In the genomic region with DNA sequence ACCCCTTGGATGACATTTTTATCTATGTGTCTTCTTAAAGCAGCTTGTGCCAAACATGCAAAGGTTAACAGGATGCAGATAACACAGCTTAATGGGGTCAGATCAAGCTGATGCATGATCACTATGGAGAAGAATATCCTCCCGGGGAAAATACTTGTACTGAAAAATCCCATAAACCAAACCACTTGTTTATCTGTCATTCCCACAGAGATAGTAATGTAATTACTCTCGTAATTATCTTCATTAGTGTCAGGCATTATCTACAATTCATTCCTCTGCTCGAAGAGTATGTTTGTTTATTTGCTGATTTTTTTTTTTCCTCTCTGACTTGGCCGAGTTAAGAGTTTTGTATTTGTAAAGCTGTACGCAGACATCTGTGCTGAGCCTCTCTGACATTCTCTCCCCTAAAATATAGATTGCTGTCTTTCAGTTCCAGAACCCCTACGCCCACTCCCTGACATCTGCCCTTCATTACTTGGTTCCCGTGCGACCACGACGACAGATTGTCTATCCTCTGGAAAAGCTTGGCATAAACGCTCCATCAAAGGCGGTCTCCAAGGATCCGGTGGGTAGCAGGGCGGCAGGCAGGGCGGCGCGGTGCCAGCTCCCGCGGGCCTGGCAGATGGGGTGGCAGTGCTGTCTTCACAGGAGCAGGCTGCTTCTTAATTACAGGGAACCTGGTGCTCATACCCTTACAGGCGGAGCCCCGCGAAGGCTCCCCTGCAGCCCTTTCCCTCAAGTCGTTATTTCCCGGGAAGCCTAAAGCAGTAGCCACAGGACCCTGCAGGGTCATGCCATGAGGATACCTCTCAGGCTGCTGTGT, we compare ENCODE assay signal across 21 cellular contexts.
DNase-seq lines count a peak whose midpoint lies in the region; ATAC-seq and TF ChIP-seq lines count a peak whose summit lies in the region.
"Had no signal": no experiment of that assay in that cellular context is flagged by ENCODE, and none has a peak within 500 bp of the region (broad histone marks: within the 10 kb centered on the region; RNA-seq: fewer than 3 reads in every experiment).

No MANE protein-coding gene starts in this region.

- TF ChIP-seq CTCF in glutamatergic neuron (IDR thresholded peaks at IDR 0.05; ENCODE audit: partially characterized antibody, unreplicated experiment): no peak

- peaks cover 5% of the 10 kb centered on the region for H3K27me3 Mint-ChIP-seq in glutamatergic neuron (ENCODE audit: unreplicated experiment)

- peak overlapping the region; percentile 93 for H3K27ac Mint-ChIP-seq in glutamatergic neuron (ENCODE audit: unreplicated experiment)
- H3K27ac Mint-ChIP-seq: activated CD8-positive, alpha-beta T cell treated with anti-CD3 and anti-CD28 coated beads, Interleukin-2, amount 10 ng/mL, durations not matched to agents 7 days and 5 days; activated T-helper 17 cell treated with anti-CD3 and anti-CD28 coated beads, Interleukin-2, amount 50 U/mL, for 72 hours had no signal

- peak overlapping the region; percentile 70 for H3K4me3 Mint-ChIP-seq in glutamatergic neuron (ENCODE audit: unreplicated experiment)
- H3K4me3 Mint-ChIP-seq: activated CD8-positive, alpha-beta T cell treated with anti-CD3 and anti-CD28 coated beads, Interleukin-2, amount 10 ng/mL, durations not matched to agents 7 days and 5 days; activated T-helper 17 cell treated with anti-CD3 and anti-CD28 coated beads, Interleukin-2, amount 50 U/mL, for 72 hours had no signal

- H3K36me3 ChIP-seq in MG63: no peaks in the 10 kb centered on the region
- H3K36me3 ChIP-seq: ascending aorta, esophagus squamous epithelium, right lobe of liver had no signal

- H3K9me3 ChIP-seq in MG63: no peaks in the 10 kb centered on the region
- H3K9me3 ChIP-seq: ascending aorta, esophagus squamous epithelium, mucosa of descending colon, right lobe of liver had no signal

- H3K4me3 ChIP-seq in MG63: no peak overlapping the region
- H3K4me3 ChIP-seq: ascending aorta, esophagus squamous epithelium, mucosa of descending colon, right lobe of liver had no signal

- peaks cover 1% of the 10 kb centered on the region for H3K9me3 Mint-ChIP-seq in glutamatergic neuron (ENCODE audit: unreplicated experiment)
- H3K9me3 Mint-ChIP-seq: activated T-helper 17 cell treated with anti-CD3 and anti-CD28 coated beads, Interleukin-2, amount 50 U/mL, for 72 hours had no signal

- no peaks in the 10 kb centered on the region for H3K27me3 ChIP-seq in MG63
- H3K27me3 ChIP-seq: ascending aorta, right lobe of liver had no signal

- peak; percentile 28 for DNase-seq in ELF-1 (ENCODE audit: low read depth, low spot score)
- DNase-seq in NCI-H1694 treated with DMSO at 0.1 percent for 48 hours (lab: John Stamatoyannopoulos, UW): peak; percentile 99
- peak; percentile 28 for DNase-seq in RPMI7951 (ENCODE audit: low read depth)
- peak; percentile 35 for DNase-seq in glutamatergic neuron
- no peak for DNase-seq in NCI-H187 treated with DMSO at 0.1 percent for 48 hours (lab: John Stamatoyannopoulos, UW)
- no peak for DNase-seq in MG63
- no peak for DNase-seq in NCI-H2107 treated with DMSO at 0.1 percent for 48 hours (lab: John Stamatoyannopoulos, UW; ENCODE audit: unreplicated experiment)
- DNase-seq: activated CD8-positive, alpha-beta T cell treated with anti-CD3 and anti-CD28 coated beads, Interleukin-2, amount 10 ng/mL, durations not matched to agents 7 days and 5 days; dermis blood vessel endothelial cell; esophagus squamous epithelium; Kasumi-1; left colon; mucosa of descending colon; NCI-H226; nucleus accumbens; right lobe of liver; stimulated activated CD4-positive, alpha-beta T cell treated with anti-CD3 and anti-CD28 coated beads, Interleukin-2, amount 100 ng/mL, for 48 hours; SW 1271 had no signal

- H3K4me1 Mint-ChIP-seq in glutamatergic neuron (ENCODE audit: low read depth, unreplicated experiment): peaks cover 55% of the 10 kb centered on the region
- H3K4me1 Mint-ChIP-seq: activated T-helper 17 cell treated with anti-CD3 and anti-CD28 coated beads, Interleukin-2, amount 50 U/mL, for 72 hours had no signal

- peaks cover 3% of the 10 kb centered on the region for H3K36me3 Mint-ChIP-seq in glutamatergic neuron (ENCODE audit: unreplicated experiment)

- no peak for ATAC-seq in GM21526 (IDR thresholded peaks at IDR 0.05; ENCODE audit: low FRiP score, unreplicated experiment)
- ATAC-seq: activated CD8-positive, alpha-beta T cell treated with anti-CD3 and anti-CD28 coated beads, Interleukin-2, amount 10 ng/mL, durations not matched to agents 7 days and 5 days; activated T-helper 17 cell treated with anti-CD3 and anti-CD28 coated beads, Interleukin-2, amount 50 U/mL, for 72 hours; left colon; mucosa of descending colon; right lobe of liver had no signal

Comparison
In these comparisons a context has a peak if more than half of its experiments do, and no peak if none do; other contexts are left out.
1. DNase-seq: peak in ELF-1 (single experiment), NCI-H1694 treated with DMSO at 0.1 percent for 48 hours (single experiment), RPMI7951 (single experiment) and glutamatergic neuron (single experiment); none in NCI-H187 treated with DMSO at 0.1 percent for 48 hours (single experiment), MG63 (single experiment) and NCI-H2107 treated with DMSO at 0.1 percent for 48 hours (single experiment).